10 cellular contexts compared by ENCODE assay signal in genomic region chr2:8234253-8234652, GRCh38.
A peak's percentile ranks its signal among the peaks of the same experiment; 100 is the strongest.
DNase-seq lines count a peak whose midpoint lies in the region; ATAC-seq, FAIRE-seq and TF ChIP-seq lines count a peak whose summit lies in the region.
"Had no signal": no experiment of that assay in that cellular context is flagged by ENCODE, and none has a peak within 500 bp of the region (broad histone marks: within the 10 kb centered on the region; RNA-seq: fewer than 3 reads in every experiment).

No MANE protein-coding gene starts in this region.

- DNase-seq in NCI-H1105 (lab: John Stamatoyannopoulos, UW) (peak; percentile 7), neural progenitor cell (ENCODE audit: low spot score) (no peak), HCEC 1CT (no peak), D721Med (ENCODE audit: insufficient read length, low spot score) (no peak), HEK293T (ENCODE audit: extremely low spot score) (no peak)
- DNase-seq in stimulated activated CD4-positive, alpha-beta T cell treated with anti-CD3 and anti-CD28 coated beads, Interleukin-1b, Interleukin-23, amount 100 ng/mL, for 48 hours = no peak
- DNase-seq: activated CD4-positive, CD25-positive, alpha-beta regulatory T cell treated with anti-CD3 and anti-CD28 coated beads, Interleukin-2, amount 50 U/mL, for 72 hours had no signal

- no peaks in the 10 kb centered on the region for H3K9me3 Mint-ChIP-seq in neural progenitor cell

- ATAC-seq in GM19324 (IDR thresholded peaks at IDR 0.05; ENCODE audit: low FRiP score, unreplicated experiment) (peak; percentile 11), HG02840 (IDR thresholded peaks at IDR 0.05; ENCODE audit: low FRiP score, unreplicated experiment) (peak; percentile 39)

- POLR2A ChIA-PET in HEK293T (lab: Yijun Ruan, JAX) = no interaction called here

- H3K36me3 Mint-ChIP-seq in neural progenitor cell = no peaks in the 10 kb centered on the region

- H3K27ac ChIP-seq in neural progenitor cell = no peak overlapping the region
- H3K27ac ChIP-seq: cardiac muscle cell had no signal

- TF ChIP-seq CTCF in neural progenitor cell (IDR thresholded peaks at IDR 0.05) = no peak
- TF ChIP-seq CTCF in D721Med (IDR thresholded peaks at IDR 0.05; ENCODE audit: insufficient read depth, missing control alignments) = no peak

- H3K36me3 ChIP-seq in neural progenitor cell = no peaks in the 10 kb centered on the region
- H3K36me3 ChIP-seq: cardiac muscle cell had no signal

- H3F3A ChIP-seq in neural progenitor cell (ENCODE audit: low read depth) = no peaks in the 10 kb centered on the region

- FAIRE-seq in D721Med (lab: Jason Lieb, UNC) = no peak

- no peak overlapping the region for H3K27ac Mint-ChIP-seq in neural progenitor cell

- no peaks in the 10 kb centered on the region for H3K27me3 ChIP-seq in neural progenitor cell
- H3K27me3 ChIP-seq: cardiac muscle cell had no signal

- CTCF ChIA-PET in HEK293T (lab: Yijun Ruan, JAX) = no interaction called here

- no peaks in the 10 kb centered on the region for H3K79me2 ChIP-seq in neural progenitor cell (ENCODE audit: low read depth)

- H3K4me3 ChIP-seq in neural progenitor cell = no peak overlapping the region
- H3K4me3 ChIP-seq: cardiac muscle cell had no signal

- H3K27me3 Mint-ChIP-seq in neural progenitor cell (ENCODE audit: insufficient read depth, low read depth) = no peaks in the 10 kb centered on the region

- peaks cover 35% of the 10 kb centered on the region for H3K4me1 Mint-ChIP-seq in neural progenitor cell

- no peaks in the 10 kb centered on the region for H4K20me1 ChIP-seq in neural progenitor cell (ENCODE audit: low read depth)

- H3K4me1 ChIP-seq in neural progenitor cell = peaks cover 25% of the 10 kb centered on the region

- no peak overlapping the region for H3K4me2 ChIP-seq in neural progenitor cell

- no peaks in the 10 kb centered on the region for H3K9me3 ChIP-seq in neural progenitor cell (ENCODE audit: low read depth)

- peak overlapping the region; percentile 6 for H2AFZ ChIP-seq in neural progenitor cell (replicated peaks)

- no peak overlapping the region for H3K9ac ChIP-seq in neural progenitor cell

- H3K4me3 Mint-ChIP-seq in neural progenitor cell = no peak overlapping the region

TF ChIP-seq in HEK293T, 16 proteins besides CTCF, POLR2A, EP300 and RAD21:
- TF ChIP-seq HDGF (IDR thresholded peaks at IDR 0.05; ENCODE audit: borderline replicate concordance) (no peak), NFRKB (IDR thresholded peaks at IDR 0.05) (no peak), TARDBP (IDR thresholded peaks at IDR 0.05) (no peak), ZNF384 (IDR thresholded peaks at IDR 0.05) (no peak)
- TF ChIP-seq, protein P1, sequence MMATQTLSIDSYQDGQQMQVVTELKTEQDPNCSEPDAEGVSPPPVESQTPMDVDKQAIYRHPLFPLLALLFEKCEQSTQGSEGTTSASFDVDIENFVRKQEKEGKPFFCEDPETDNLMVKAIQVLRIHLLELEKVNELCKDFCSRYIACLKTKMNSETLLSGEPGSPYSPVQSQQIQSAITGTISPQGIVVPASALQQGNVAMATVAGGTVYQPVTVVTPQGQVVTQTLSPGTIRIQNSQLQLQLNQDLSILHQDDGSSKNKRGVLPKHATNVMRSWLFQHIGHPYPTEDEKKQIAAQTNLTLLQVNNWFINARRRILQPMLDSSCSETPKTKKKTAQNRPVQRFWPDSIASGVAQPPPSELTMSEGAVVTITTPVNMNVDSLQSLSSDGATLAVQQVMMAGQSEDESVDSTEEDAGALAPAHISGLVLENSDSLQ (IDR thresholded peaks at IDR 0.05) = no peak
